In genomic region chr10:106795619-106796018, GRCh38 we compare ENCODE assay signal across 9 cellular contexts.
DNase-seq lines count a peak whose midpoint lies in the region; ATAC-seq and TF ChIP-seq lines count a peak whose summit lies in the region.
"Had no signal": no experiment of that assay in that cellular context is flagged by ENCODE, and none has a peak within 500 bp of the region (broad histone marks: within the 10 kb centered on the region; RNA-seq: fewer than 3 reads in every experiment).

No MANE protein-coding gene starts in this region.

- TF ChIP-seq CTCF in right atrium auricular region (IDR thresholded peaks at IDR 0.05) (peak in 1 of 2 donors; percentile 56), hepatocyte (IDR thresholded peaks at IDR 0.05; ENCODE audit: poor library complexity) (peak; percentile 72)

- DNase-seq in Right ventricle myocardium inferior (ENCODE audit: missing footprints) (no peak), right atrium auricular region (ENCODE audit: low spot score) (no peak), OCI-M1 (lab: John Stamatoyannopoulos, UW) (peak; percentile 83), hepatocyte (ENCODE audit: low spot score) (peak; percentile 70), epidermal melanocyte (ENCODE audit: insufficient read length, low spot score) (no peak), NCI-H2227 treated with DMSO at 0.1 percent for 48 hours (lab: John Stamatoyannopoulos, UW) (no peak)
- no peak for DNase-seq in stimulated activated CD4-positive, alpha-beta T cell treated with anti-CD3 and anti-CD28 coated beads, Interleukin-4, amount 100 ng/mL, for 1 hour

- intact Hi-C loops in Right ventricle myocardium inferior (cut with DNase I) = loop anchor here (10.0 kb wide), 1 partner anchor 1019 kb away; no protein-coding TSS in a partner anchor

- H3K27ac ChIP-seq in right atrium auricular region (no peak overlapping the region), hepatocyte (no peak overlapping the region)
- H3K27ac ChIP-seq: BLaER1 treated with 17β-estradiol and CSF1 and Interleukin-3, amounts not matched to agents 10 nM and 100 nM had no signal

- no peaks in the 10 kb centered on the region for H4K20me1 ChIP-seq in hepatocyte (ENCODE audit: insufficient read depth, poor library complexity, severe bottlenecking)
- H4K20me1 ChIP-seq: BLaER1 treated with 17β-estradiol and CSF1 and Interleukin-3, amounts not matched to agents 10 nM and 100 nM had no signal

- H3K9me2 ChIP-seq in hepatocyte (replicated peaks; ENCODE audit: insufficient read depth) = no peaks in the 10 kb centered on the region

- H3K36me3 ChIP-seq in right atrium auricular region (no peaks in the 10 kb centered on the region), hepatocyte (replicated peaks; ENCODE audit: insufficient read depth, low read depth) (no peaks in the 10 kb centered on the region)
- H3K36me3 ChIP-seq: BLaER1 treated with 17β-estradiol and CSF1 and Interleukin-3, amounts not matched to agents 10 nM and 100 nM had no signal

- H3K27me3 ChIP-seq in right atrium auricular region (no peaks in the 10 kb centered on the region), hepatocyte (no peaks in the 10 kb centered on the region)
- H3K27me3 ChIP-seq: BLaER1 treated with 17β-estradiol and CSF1 and Interleukin-3, amounts not matched to agents 10 nM and 100 nM had no signal

- H3K4me1 ChIP-seq in right atrium auricular region (no peaks in the 10 kb centered on the region), hepatocyte (ENCODE audit: insufficient read depth) (peaks cover 8% of the 10 kb centered on the region)

- H2AFZ ChIP-seq in hepatocyte = no peak overlapping the region

- H3K4me3 ChIP-seq in right atrium auricular region (no peak overlapping the region), hepatocyte (no peak overlapping the region)
- H3K4me3 ChIP-seq: BLaER1 treated with 17β-estradiol and CSF1 and Interleukin-3, amounts not matched to agents 10 nM and 100 nM had no signal

- peaks cover 0 to 12% of the 10 kb centered on the region in 2 donors for H3K9me3 ChIP-seq in right atrium auricular region
- no peaks in the 10 kb centered on the region for H3K9me3 ChIP-seq in hepatocyte (ENCODE audit: low read depth)

- peak; percentile 72 for ATAC-seq in Right ventricle myocardium inferior
- peak; percentile 96 for ATAC-seq in HG03064 (IDR thresholded peaks at IDR 0.05; ENCODE audit: low read depth, unreplicated experiment)

- H3K79me2 ChIP-seq in hepatocyte = no peaks in the 10 kb centered on the region

- H3K4me2 ChIP-seq in hepatocyte = no peak overlapping the region
- H3K4me2 ChIP-seq: BLaER1 treated with 17β-estradiol and CSF1 and Interleukin-3, amounts not matched to agents 10 nM and 100 nM had no signal

- WGBS in hepatocyte (ENCODE audit: low lambda C conversion rate, missing lambda C conversion rate) = 19% methylated on average over 4 of the region's 4 CpGs

Comparison
In these comparisons a context has a peak if more than half of its experiments do, and no peak if none do; other contexts are left out.
1. DNase-seq: peak in OCI-M1 (single experiment) and hepatocyte (single experiment); none in Right ventricle myocardium inferior (single experiment), right atrium auricular region (single experiment), epidermal melanocyte (single experiment), NCI-H2227 treated with DMSO at 0.1 percent for 48 hours (single experiment) and stimulated activated CD4-positive, alpha-beta T cell treated with anti-CD3 and anti-CD28 coated beads, Interleukin-4, amount 100 ng/mL, for 1 hour (single experiment).